8 cellular contexts compared by ENCODE assay signal in the genomic region with DNA sequence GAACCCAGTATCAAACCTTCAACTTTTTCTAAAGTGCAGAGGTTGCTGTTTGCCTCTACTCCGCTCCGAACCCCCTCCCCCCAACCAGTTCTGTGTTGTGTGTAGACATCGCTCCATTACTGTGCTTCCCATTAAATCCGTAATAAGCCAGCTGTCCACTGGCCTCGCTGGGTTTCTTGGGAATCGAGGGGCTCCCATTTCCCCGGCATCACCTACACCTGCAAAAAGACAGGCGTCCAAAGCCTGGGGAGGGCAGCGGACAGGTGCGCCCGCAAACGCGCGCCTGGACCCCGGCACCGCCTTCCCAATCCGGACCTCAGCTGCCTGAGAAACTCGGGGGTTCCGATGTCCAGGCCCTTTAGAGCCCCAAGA. TPM values are rescaled to one million over a fixed set of nuclear protein-coding genes. Genes with fewer than 3 reads are reported as not detected.
DNase-seq lines count a peak whose midpoint lies in the region; ATAC-seq and TF ChIP-seq lines count a peak whose summit lies in the region.

No MANE protein-coding gene starts in this region.

- H3K9ac ChIP-seq in mammary epithelial cell (ENCODE audit: insufficient read depth, low read length): peak overlapping the region; percentile 83

- peak overlapping the region; percentile 33 for H3K27ac ChIP-seq in mammary epithelial cell (ENCODE audit: insufficient read depth, low read depth, low read length)
- H3K27ac ChIP-seq in muscle layer of duodenum (ENCODE audit: low read length): no peak overlapping the region

- no peak for TF ChIP-seq CTCF in GM10248 (IDR thresholded peaks at IDR 0.05; ENCODE audit: control extremely low read depth, extremely low read depth, low read depth, missing control alignments)
- TF ChIP-seq CTCF in mammary epithelial cell (conservative IDR thresholded peaks at IDR 0.05 in 1 of 2, IDR thresholded peaks at IDR 0.05 in 1 of 2; ENCODE audit: extremely low read depth in 1 of 2, insufficient read depth in 1 of 2, low read depth in 1 of 2, low read length in 2 of 2): no peak

- 7% methylated on average over 15 of the region's 19 CpGs for WGBS in mammary epithelial cell (ENCODE audit: low coverage, missing lambda C conversion rate)

- H3K4me3 ChIP-seq in mammary epithelial cell (replicated peaks in 1 of 3; ENCODE audit: insufficient read depth in 1 of 3, low read depth in 2 of 3, low read length in 3 of 3) (peak overlapping the region; percentile 67 to 93 (median 90)), muscle layer of duodenum (ENCODE audit: low read depth in 1 of 2, low read length in 2 of 2) (peak overlapping the region; percentile 66 to 95)

- DNase-seq in GM10248 (ENCODE audit: extremely low spot score): peak; percentile 11
- peak; percentile 25 for DNase-seq in LHCN-M2 (ENCODE audit: low read depth)
- DNase-seq in mammary epithelial cell: no peak
- DNase-seq in EL: no peak
- DNase-seq in anterior cingulate cortex (lab: John Stamatoyannopoulos, UW): no peak
- no peak for DNase-seq in nucleus accumbens (lab: John Stamatoyannopoulos, UW)

- ATAC-seq in GM18909 (IDR thresholded peaks at IDR 0.05; ENCODE audit: poor library complexity, unreplicated experiment): no peak

- no TSS peak for BruUV-seq in mammary epithelial cell (replicated peaks; lab: Mats Ljungman, UMichigan)

- H3K27me3 ChIP-seq in mammary epithelial cell (ENCODE audit: insufficient read depth, low read length) (no peaks in the 10 kb centered on the region), muscle layer of duodenum (ENCODE audit: low read depth, low read length) (no peaks in the 10 kb centered on the region)

- no peaks in the 10 kb centered on the region for H3K9me3 ChIP-seq in mammary epithelial cell (replicated peaks; ENCODE audit: insufficient read depth, low read length)
- no peaks in the 10 kb centered on the region for H3K9me3 ChIP-seq in muscle layer of duodenum (ENCODE audit: control insufficient read depth in 1 of 2, low read length in 2 of 2)

- peaks cover 29% of the 10 kb centered on the region for H3K4me1 ChIP-seq in mammary epithelial cell (ENCODE audit: insufficient read depth, low read length)
- peaks cover 0 to 10% of the 10 kb centered on the region in 2 donors for H3K4me1 ChIP-seq in muscle layer of duodenum (ENCODE audit: control insufficient read depth in 1 of 2, insufficient read depth in 2 of 2, low read length in 2 of 2)

- H3K79me2 ChIP-seq in mammary epithelial cell (ENCODE audit: insufficient read depth, low read length): peaks cover 45% of the 10 kb centered on the region

- POLR2A ChIA-PET in GM10248 (lab: Yijun Ruan, JAX): no interaction called here

- H2AFZ ChIP-seq in mammary epithelial cell (ENCODE audit: low read depth, low read length): peak overlapping the region; percentile 92

- in situ Hi-C loops in mammary epithelial cell (cut with MboI; ENCODE audit: low sequenced_read_pairs in 2 of 2): loop anchor here in 1 of 2 donors (25.0 kb wide), 1 partner anchor 119 kb away; no protein-coding TSS in a partner anchor

- no peaks in the 10 kb centered on the region for H4K20me1 ChIP-seq in mammary epithelial cell (ENCODE audit: insufficient read depth, low read length)

- dilution Hi-C loops in mammary epithelial cell (cut with HindIII; ENCODE audit: low sequenced_read_pairs): loop anchor here (5.0 kb wide), 1 partner anchor 109 kb away; no protein-coding TSS in a partner anchor

- H3K36me3 ChIP-seq in mammary epithelial cell (ENCODE audit: insufficient read depth, low read length): no peaks in the 10 kb centered on the region
- no peaks in the 10 kb centered on the region for H3K36me3 ChIP-seq in muscle layer of duodenum (ENCODE audit: control insufficient read depth in 1 of 2, insufficient read depth in 2 of 2, low read length in 2 of 2)

- CTCF ChIA-PET in GM10248 (lab: Yijun Ruan, JAX): interaction anchor here (1.2 to 2.2 kb wide), 2 partner anchors 23 to 229 kb away, joined by 4 to 7 read pairs; no protein-coding TSS in a partner anchor
- CTCF ChIA-PET in mammary epithelial cell (lab: Charles Lee; ENCODE audit: low non-redundant PET): no interaction called here

- peak overlapping the region; percentile 92 for H3K4me2 ChIP-seq in mammary epithelial cell (ENCODE audit: insufficient read depth, low read depth, low read length)

- intact Hi-C loops in mammary epithelial cell (cut with micrococcal nuclease): loop anchor here (5.0 kb wide), 1 partner anchor 549 kb away; a partner anchor contains a TSS

RNA-seq across cellular contexts. Expression of a gene that starts 0.6 kb away (rescaled TPM):
- total RNA-seq in LHCN-M2 (2014; rRNA removed) (6.9 and 8.6 TPM in 2 replicates), mammary epithelial cell (1 to 10 TPM; 2.7 to 4.5 TPM)
- polyA plus RNA-seq in LHCN-M2 (2012): 3.4 TPM
- polyA plus RNA-seq in mammary epithelial cell: 1.4 TPM
- polyA minus RNA-seq in mammary epithelial cell: 7.0 TPM

Comparison
In these comparisons a context has a peak if more than half of its experiments do, and no peak if none do; other contexts are left out.
1. DNase-seq: peak in GM10248 (single experiment) and LHCN-M2 (single experiment); none in mammary epithelial cell (single experiment), EL (single experiment), anterior cingulate cortex (0 of 58) and nucleus accumbens (0 of 56).